ENCODE assay signal across 8 cellular contexts in genomic region chr2:227163445-227163997, GRCh38. TPM values are rescaled to one million over a fixed set of nuclear protein-coding genes. Genes with fewer than 3 reads are reported as not detected.
A peak's percentile ranks its signal among the peaks of the same experiment; 100 is the strongest.
DNase-seq lines count a peak whose midpoint lies in the region; ATAC-seq, FAIRE-seq and TF ChIP-seq lines count a peak whose summit lies in the region.

No MANE protein-coding gene starts in this region.

- TF ChIP-seq CTCF in colonic mucosa (IDR thresholded peaks at IDR 0.05) (no peak), mesothelial cell of epicardium (IDR thresholded peaks at IDR 0.05; ENCODE audit: unreplicated experiment) (no peak)

- DNase-seq in GM12891 (ENCODE audit: insufficient read length, low spot score) = peak; percentile 5
- peak; percentile 6 for DNase-seq in HK-2 (ENCODE audit: unreplicated experiment)
- peak; percentile 18 for DNase-seq in colonic mucosa
- no peak for DNase-seq in mesothelial cell of epicardium (ENCODE audit: low spot score in 2 of 2, unreplicated experiment in 2 of 2)
- no peak for DNase-seq in DMS153 (lab: John Stamatoyannopoulos, UW)
- DNase-seq in pons (ENCODE audit: low spot score) = no peak
- no peak for DNase-seq in putamen (ENCODE audit: low spot score)

- peaks cover 9% of the 10 kb centered on the region for H3K4me1 Mint-ChIP-seq in mesothelial cell of epicardium

- H3K9me3 ChIP-seq in colonic mucosa = no peaks in the 10 kb centered on the region

- H3K4me3 Mint-ChIP-seq in mesothelial cell of epicardium = peak overlapping the region; percentile 58

- peak overlapping the region; percentile 30 to 64 for H3K9ac ChIP-seq in colonic mucosa (ENCODE audit: low read depth in 2 of 2, low read length in 2 of 2)

- H3K27ac ChIP-seq in colonic mucosa = no peak overlapping the region

- TF ChIP-seq POLR2A in GM12891 (IDR thresholded peaks at IDR 0.05; ENCODE audit: low read depth, low read length) = no peak

- intact Hi-C loops in colonic mucosa (cut with DNase I) = no loop called here

- peaks cover 25% of the 10 kb centered on the region for H3K9me3 Mint-ChIP-seq in mesothelial cell of epicardium

- no peaks in the 10 kb centered on the region for H3K36me3 ChIP-seq in colonic mucosa

- peak; percentile 69 for ATAC-seq in GM21447 (IDR thresholded peaks at IDR 0.05; ENCODE audit: unreplicated experiment)

- H3K4me3 ChIP-seq in colonic mucosa = peak overlapping the region; percentile 44

- H3K4me1 ChIP-seq in colonic mucosa = no peaks in the 10 kb centered on the region

- H3K27me3 Mint-ChIP-seq in mesothelial cell of epicardium (ENCODE audit: low read depth) = peaks cover 94% of the 10 kb centered on the region

- peak; percentile 77 for FAIRE-seq in GM12891 (lab: Jason Lieb, UNC)

- no peak overlapping the region for H3K27ac Mint-ChIP-seq in mesothelial cell of epicardium

- H3K27me3 ChIP-seq in colonic mucosa = peaks cover 5% of the 10 kb centered on the region

- H3K36me3 Mint-ChIP-seq in mesothelial cell of epicardium = peaks cover 1% of the 10 kb centered on the region

TF ChIP-seq in GM12891, 5 proteins besides CTCF, POLR2A, EP300 and RAD21:
- no peak for TF ChIP-seq POLR2AphosphoS5 (IDR thresholded peaks at IDR 0.05; ENCODE audit: low read depth, low read length)
- TF ChIP-seq TAF1 (IDR thresholded peaks at IDR 0.05; ENCODE audit: low read depth, low read length) = no peak
- TF ChIP-seq SPI1 (IDR thresholded peaks at IDR 0.05; ENCODE audit: low read depth, low read length) = no peak
- no peak for TF ChIP-seq POU2F2 (IDR thresholded peaks at IDR 0.05; ENCODE audit: low read depth, low read length)
- TF ChIP-seq PAX5 (IDR thresholded peaks at IDR 0.05; ENCODE audit: insufficient read depth, low read length, severe bottlenecking) = no peak

RNA-seq across cellular contexts. Expression of gene COL4A4, which starts 0.5 kb away (rescaled TPM):
- polyA plus RNA-seq in GM12891 (2012; ENCODE audit: low read depth, missing spikeins) = 0.05 TPM
- total RNA-seq in colonic mucosa = under 1 TPM; 0.40 to 0.93 TPM
- 0.11 to 0.18 TPM (median 0.11 TPM) in 3 replicates for total RNA-seq in mesothelial cell of epicardium

RNA-seq across cellular contexts. Expression of gene COL4A3, which starts 0.9 kb away (rescaled TPM):
- polyA plus RNA-seq in GM12891 (2012; ENCODE audit: low read depth, missing spikeins) = 0.04 TPM
- under 1 TPM; 0.30 to 0.42 TPM for total RNA-seq in colonic mucosa
- not detected in 3 replicates for total RNA-seq in mesothelial cell of epicardium

Comparison
In these comparisons a context has a peak if more than half of its experiments do, and no peak if none do; other contexts are left out.
1. DNase-seq: peak in GM12891 (single experiment), HK-2 (single experiment) and colonic mucosa (single experiment); none in mesothelial cell of epicardium (0 of 2), DMS153 (single experiment), pons (single experiment) and putamen (single experiment).